ENCODE assay signal across 9 cellular contexts in the genomic region with DNA sequence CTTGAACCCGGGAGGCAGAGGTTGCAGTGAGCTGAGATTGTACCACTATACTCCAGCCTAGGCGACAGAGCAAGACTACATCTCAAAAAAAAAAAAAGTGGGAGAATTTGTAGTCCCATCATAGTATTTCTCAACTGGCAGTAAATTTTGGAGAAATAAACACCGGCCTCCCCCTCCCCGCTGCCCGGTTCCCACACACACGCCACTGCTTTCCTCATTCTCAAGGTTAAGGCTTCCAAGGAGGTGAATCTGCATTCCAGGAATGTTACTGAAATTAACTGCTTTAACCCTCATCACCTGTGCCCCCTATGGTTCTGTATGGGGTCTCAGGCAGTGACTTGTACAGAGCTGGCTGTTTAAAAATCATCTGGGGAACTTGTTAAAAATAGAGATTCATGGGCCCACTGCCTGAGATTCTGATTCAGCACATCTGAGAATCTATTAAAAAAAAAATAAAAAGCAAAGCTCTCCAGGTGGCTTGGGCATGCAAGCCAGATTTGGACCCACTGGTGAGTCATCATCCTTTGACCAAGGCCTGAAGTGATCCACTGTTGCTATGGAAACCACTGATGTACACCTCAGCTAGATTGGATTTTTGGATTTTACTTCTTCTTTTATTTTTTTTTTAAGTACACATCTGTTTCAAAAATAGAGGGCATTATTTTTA. TPM values are rescaled to one million over a fixed set of nuclear protein-coding genes. Genes with fewer than 3 reads are reported as not detected.
DNase-seq lines count a peak whose midpoint lies in the region; ATAC-seq, FAIRE-seq and TF ChIP-seq lines count a peak whose summit lies in the region.
"Had no signal": no experiment of that assay in that cellular context is flagged by ENCODE, and none has a peak within 500 bp of the region (broad histone marks: within the 10 kb centered on the region; RNA-seq: fewer than 3 reads in every experiment).

No MANE protein-coding gene starts in this region.

- H3K27ac Mint-ChIP-seq in astrocyte (ENCODE audit: unreplicated experiment) (no peak overlapping the region), osteocyte (ENCODE audit: unreplicated experiment) (peak overlapping the region; percentile 47)

- no peak for FAIRE-seq in astrocyte (lab: Jason Lieb, UNC)

- TF ChIP-seq CTCF in left ventricle myocardium inferior (IDR thresholded peaks at IDR 0.05; ENCODE audit: borderline replicate concordance), result no peak
- no peak for TF ChIP-seq CTCF in astrocyte (IDR thresholded peaks at IDR 0.05; ENCODE audit: insufficient read depth, low read depth, low read length)
- no peak for TF ChIP-seq CTCF in osteocyte (IDR thresholded peaks at IDR 0.05)

- H3K36me3 ChIP-seq in left ventricle myocardium inferior, result no peaks in the 10 kb centered on the region
- H3K36me3 ChIP-seq in Karpas-422 (ENCODE audit: insufficient read depth, low read length), result no peaks in the 10 kb centered on the region
- no peaks in the 10 kb centered on the region for H3K36me3 ChIP-seq in astrocyte (ENCODE audit: insufficient read depth, low read length)

- H3K4me2 ChIP-seq in Karpas-422 (ENCODE audit: low read depth, low read length, poor library complexity, severe bottlenecking), result peak overlapping the region; percentile 10
- peak overlapping the region; percentile 35 for H3K4me2 ChIP-seq in astrocyte (ENCODE audit: low read length)

- DNase-seq in left ventricle myocardium inferior (no peak), right cardiac atrium (no peak), Karpas-422 (peak; percentile 54), astrocyte (ENCODE audit: low read depth) (peak; percentile 84), osteocyte (ENCODE audit: extremely low spot score, unreplicated experiment) (no peak), NCI-H526 (lab: John Stamatoyannopoulos, UW) (no peak), GM19240 (ENCODE audit: insufficient read length, low spot score) (no peak)
- no peak for DNase-seq in stimulated activated CD4-positive, alpha-beta T cell treated with anti-CD3 and anti-CD28 coated beads, Interleukin-15, amount 100 ng/mL, for 24 hours
- DNase-seq: psoas muscle had no signal

- H3K27me3 ChIP-seq in left ventricle myocardium inferior (ENCODE audit: low read depth), result no peaks in the 10 kb centered on the region
- H3K27me3 ChIP-seq in right cardiac atrium (ENCODE audit: control insufficient read depth, insufficient read depth), result no peaks in the 10 kb centered on the region
- H3K27me3 ChIP-seq in Karpas-422 (ENCODE audit: low read length), result no peaks in the 10 kb centered on the region
- H3K27me3 ChIP-seq in astrocyte (ENCODE audit: insufficient read depth, low read length), result peaks cover 3% of the 10 kb centered on the region

- H3K4me1 ChIP-seq in left ventricle myocardium inferior (peaks cover 51% of the 10 kb centered on the region), right cardiac atrium (ENCODE audit: control insufficient read depth, insufficient read depth, low read length) (peaks cover 3% of the 10 kb centered on the region), Karpas-422 (ENCODE audit: low read length) (peaks cover 12% of the 10 kb centered on the region), astrocyte (ENCODE audit: insufficient read depth, low read length) (peaks cover 5% of the 10 kb centered on the region)

- H3K4me1 Mint-ChIP-seq in astrocyte (ENCODE audit: low read depth, unreplicated experiment) (peaks cover 4% of the 10 kb centered on the region), osteocyte (ENCODE audit: unreplicated experiment) (peaks cover 5% of the 10 kb centered on the region)

- peak overlapping the region; percentile 48 for H3K27ac ChIP-seq in left ventricle myocardium inferior (replicated peaks)
- H3K27ac ChIP-seq in right cardiac atrium (ENCODE audit: low read length), result no peak overlapping the region
- no peak overlapping the region for H3K27ac ChIP-seq in Karpas-422 (ENCODE audit: low read length)
- no peak overlapping the region for H3K27ac ChIP-seq in astrocyte (ENCODE audit: low read depth, low read length)

- no peaks in the 10 kb centered on the region for H4K20me1 ChIP-seq in Karpas-422 (ENCODE audit: insufficient read depth, low read depth, low read length)
- no peaks in the 10 kb centered on the region for H4K20me1 ChIP-seq in astrocyte (ENCODE audit: insufficient read depth, low read length)

- ATAC-seq in right cardiac atrium, result no peak

- H3K9ac ChIP-seq in Karpas-422 (ENCODE audit: low read length) (no peak overlapping the region), astrocyte (ENCODE audit: low read length) (no peak overlapping the region)

- H3K9me3 ChIP-seq in left ventricle myocardium inferior (replicated peaks) (no peaks in the 10 kb centered on the region), right cardiac atrium (ENCODE audit: control insufficient read depth, low read length) (no peaks in the 10 kb centered on the region), Karpas-422 (ENCODE audit: low read length) (no peaks in the 10 kb centered on the region), astrocyte (ENCODE audit: insufficient read depth, low read depth, low read length) (no peaks in the 10 kb centered on the region)
- H3K9me3 ChIP-seq: psoas muscle had no signal

- no peaks in the 10 kb centered on the region for H3K9me2 ChIP-seq in Karpas-422 (replicated peaks; ENCODE audit: insufficient read depth, low read length)

- H3K27me3 Mint-ChIP-seq in astrocyte (ENCODE audit: low read depth, unreplicated experiment), result peaks cover 12% of the 10 kb centered on the region
- H3K27me3 Mint-ChIP-seq in osteocyte (ENCODE audit: unreplicated experiment), result peaks cover 36% of the 10 kb centered on the region

- H3K9me3 Mint-ChIP-seq in astrocyte (ENCODE audit: unreplicated experiment) (no peaks in the 10 kb centered on the region), osteocyte (ENCODE audit: unreplicated experiment) (no peaks in the 10 kb centered on the region)

- H2AFZ ChIP-seq in Karpas-422 (ENCODE audit: low read length) (0 out of 2 replicates have a peak overlapping the region, but pooled peaks have one; percentile 28), astrocyte (ENCODE audit: low read depth, low read length) (no peak overlapping the region)

- no peak overlapping the region for H3K4me3 ChIP-seq in left ventricle myocardium inferior
- no peak overlapping the region for H3K4me3 ChIP-seq in right cardiac atrium (ENCODE audit: low read length)
- no peak overlapping the region for H3K4me3 ChIP-seq in Karpas-422 (ENCODE audit: low read length)
- H3K4me3 ChIP-seq in astrocyte (ENCODE audit: insufficient read depth, low read depth, low read length), result no peak overlapping the region
- H3K4me3 ChIP-seq: psoas muscle had no signal

- intact Hi-C loops in left ventricle myocardium inferior (cut with micrococcal nuclease), result no loop called here
- intact Hi-C loops in right cardiac atrium (cut with DNase I), result no loop called here

- 90% methylated on average over 6 of the region's 6 CpGs for WGBS in right cardiac atrium

- no peak overlapping the region for H3K4me3 Mint-ChIP-seq in astrocyte (ENCODE audit: unreplicated experiment)
- no peak overlapping the region for H3K4me3 Mint-ChIP-seq in osteocyte (ENCODE audit: unreplicated experiment)

- H3K79me2 ChIP-seq in Karpas-422 (ENCODE audit: low read length) (no peaks in the 10 kb centered on the region), astrocyte (ENCODE audit: insufficient read depth, low read length) (no peaks in the 10 kb centered on the region)

- no peaks in the 10 kb centered on the region for H3K36me3 Mint-ChIP-seq in astrocyte (ENCODE audit: low read depth, unreplicated experiment)
- no peaks in the 10 kb centered on the region for H3K36me3 Mint-ChIP-seq in osteocyte (ENCODE audit: unreplicated experiment)

RNA-seq across cellular contexts. Expression of a gene that starts 50.1 kb away (rescaled TPM):
- total RNA-seq in left ventricle myocardium inferior (111 TPM), right cardiac atrium (10 to 100 TPM; 53.7 to 78.6 (median 63.5) TPM), astrocyte (31.4 and 35.2 TPM in 2 replicates), osteocyte (27.1 and 27.5 TPM in 2 replicates)
- 48.5 TPM for polyA plus RNA-seq in right cardiac atrium
- total RNA-seq in Karpas-422 (2014; rRNA removed; shearing (Covaris generic); ENCODE audit: low replicate concordance), result 45.8 and 73.9 TPM in 2 replicates

RNA-seq across cellular contexts. Expression of a gene that starts 54.0 kb away (rescaled TPM):
- total RNA-seq in left ventricle myocardium inferior (288 TPM), right cardiac atrium (100 to 1,000 TPM; 188 to 204 (median 201) TPM), astrocyte (99.3 and 99.4 TPM in 2 replicates), osteocyte (79.9 and 81.8 TPM in 2 replicates)
- 132 TPM for polyA plus RNA-seq in right cardiac atrium
- total RNA-seq in Karpas-422 (2014; rRNA removed; shearing (Covaris generic); ENCODE audit: low replicate concordance), result 75.6 and 115 TPM in 2 replicates

Comparison
In these comparisons a context has a peak if more than half of its experiments do, and no peak if none do; other contexts are left out.
1. DNase-seq: peak in Karpas-422 (single experiment) and astrocyte (single experiment); none in left ventricle myocardium inferior (single experiment), right cardiac atrium (0 of 3), osteocyte (single experiment), stimulated activated CD4-positive, alpha-beta T cell treated with anti-CD3 and anti-CD28 coated beads, Interleukin-15, amount 100 ng/mL, for 24 hours (single experiment), NCI-H526 (0 of 2) and GM19240 (single experiment).